Comparison of ENCODE assay signal across 11 cellular contexts in the genomic region with DNA sequence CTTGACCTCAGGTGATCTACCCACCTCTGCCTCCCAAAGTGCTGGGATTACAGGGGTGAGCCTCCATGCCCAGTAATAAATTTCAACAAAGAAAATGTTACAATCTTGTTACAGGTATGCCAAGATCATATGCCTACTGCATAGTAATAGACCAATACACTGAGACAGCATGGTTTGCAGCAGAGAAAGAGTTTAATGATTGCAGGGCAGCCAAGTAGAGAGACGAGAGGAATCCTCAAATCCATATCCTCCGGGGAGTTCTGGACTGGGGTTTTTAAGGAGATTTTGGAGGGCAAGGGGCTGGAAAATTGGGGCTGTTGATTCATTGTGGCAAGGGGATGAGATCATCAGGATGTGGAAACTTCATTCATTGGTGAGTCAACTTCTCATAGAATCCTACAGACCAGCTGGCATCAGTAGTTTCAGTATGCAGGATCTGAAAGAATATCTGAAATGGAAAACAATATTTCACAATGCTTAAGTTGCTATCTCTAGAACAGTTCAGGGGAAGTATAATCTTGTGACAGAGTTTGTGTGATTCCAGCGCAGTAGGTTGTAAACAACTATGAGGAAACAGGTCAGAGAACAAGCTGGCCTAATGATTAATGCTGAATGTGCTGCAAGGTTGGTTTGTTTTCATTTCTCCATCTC. TPM values are rescaled to one million over a fixed set of nuclear protein-coding genes. Genes with fewer than 3 reads are reported as not detected.
DNase-seq lines count a peak whose midpoint lies in the region; ATAC-seq, FAIRE-seq and TF ChIP-seq lines count a peak whose summit lies in the region.
"Had no signal": no experiment of that assay in that cellular context is flagged by ENCODE, and none has a peak within 500 bp of the region (broad histone marks: within the 10 kb centered on the region; RNA-seq: fewer than 3 reads in every experiment).

No MANE protein-coding gene starts in this region.

- no peak overlapping the region for H3K4me3 Mint-ChIP-seq in neural progenitor cell
- H3K4me3 Mint-ChIP-seq: activated T-cell treated with anti-CD3 and anti-CD28 coated beads, Interleukin-2, amount 50 U/mL, for 4 hours had no signal

- H3K4me3 ChIP-seq in brain microvascular endothelial cell (ENCODE audit: low read depth, low read length) (no peak overlapping the region), HepG2 (replicated peaks in 1 of 3; ENCODE audit: insufficient read depth in 1 of 3, low read depth in 2 of 3, low read length in 3 of 3) (no peak overlapping the region), neural progenitor cell (no peak overlapping the region)

- no TSS peak for BruUV-seq in HepG2 (replicated peaks; lab: Mats Ljungman, UMichigan)

- no peak overlapping the region for H3K9ac ChIP-seq in HepG2 (ENCODE audit: insufficient read depth, low read depth, low read length)
- H3K9ac ChIP-seq in neural progenitor cell = no peak overlapping the region

- H3K36me3 Mint-ChIP-seq in neural progenitor cell = no peaks in the 10 kb centered on the region

- H3K27me3 ChIP-seq in brain microvascular endothelial cell (replicated peaks) (no peaks in the 10 kb centered on the region), HepG2 (ENCODE audit: control insufficient read depth in 1 of 2, insufficient read depth in 2 of 2, low read length in 2 of 2) (peaks cover 0 to 4% of the 10 kb centered on the region in 2 experiments; a peak in 1 of 5 replicates), neural progenitor cell (no peaks in the 10 kb centered on the region)

- no peak overlapping the region for H2AFZ ChIP-seq in HepG2 (ENCODE audit: low read length)
- no peak overlapping the region for H2AFZ ChIP-seq in neural progenitor cell (replicated peaks)

- TF ChIP-seq RAD21 in HepG2 (CRISPR knock-in tag; IDR thresholded peaks at IDR 0.05) = no peak

- intact Hi-C loops in HepG2 (cut with micrococcal nuclease; ENCODE audit: unreplicated experiment) = no loop called here

- peak; percentile 22 for DNase-seq in AG08395 (ENCODE audit: low spot score)
- peak; percentile 90 for DNase-seq in M059J (ENCODE audit: low read depth)
- DNase-seq in brain microvascular endothelial cell = peak; percentile 62
- DNase-seq in HepG2 (ENCODE audit: low spot score) = peak; percentile 12
- no peak for DNase-seq in neural progenitor cell (ENCODE audit: low spot score)
- DNase-seq: activated T-cell treated with anti-CD3 and anti-CD28 coated beads, Interleukin-2, amount 50 U/mL, for 4 hours; C1 segment of cervical spinal cord; NCI-H748 treated with DMSO at 0.1 percent for 48 hours had no signal

- no peaks in the 10 kb centered on the region for H3F3A ChIP-seq in neural progenitor cell (ENCODE audit: low read depth)

- H4K20me1 ChIP-seq in HepG2 (ENCODE audit: insufficient read depth, low read length) (no peaks in the 10 kb centered on the region), neural progenitor cell (ENCODE audit: low read depth) (no peaks in the 10 kb centered on the region)

- POLR2A ChIA-PET in HepG2 (lab: Yijun Ruan, JAX) = no interaction called here

- H3K27ac Mint-ChIP-seq in neural progenitor cell = no peak overlapping the region

- H3K4me1 Mint-ChIP-seq in neural progenitor cell = no peaks in the 10 kb centered on the region

- H3K36me3 ChIP-seq in brain microvascular endothelial cell (replicated peaks) (no peaks in the 10 kb centered on the region), HepG2 (replicated peaks in 1 of 2; ENCODE audit: control insufficient read depth in 1 of 2, insufficient read depth in 2 of 2, low read length in 2 of 2) (no peaks in the 10 kb centered on the region), neural progenitor cell (no peaks in the 10 kb centered on the region)

- in situ Hi-C loops in brain microvascular endothelial cell (cut with HindIII; ENCODE audit: low pct_ligation_motif_present, low sequenced_read_pairs) = no loop called here
- in situ Hi-C loops in HepG2 (cut with HindIII; ENCODE audit: extremely low pct_ligation_motif_present, low pct_unique_long_range_greater_than_20kb) = no loop called here

- TF ChIP-seq POLR2A in HepG2 (IDR thresholded peaks at IDR 0.05; ENCODE audit: insufficient read depth in 1 of 2, low read depth in 2 of 2, low read length in 2 of 2) = no peak

- no peaks in the 10 kb centered on the region for H3K4me1 ChIP-seq in HepG2 (ENCODE audit: insufficient read depth, low read length)
- no peaks in the 10 kb centered on the region for H3K4me1 ChIP-seq in neural progenitor cell

- no peak for TF ChIP-seq EP300 in HepG2 (IDR thresholded peaks at IDR 0.05; ENCODE audit: low read depth in 2 of 2, low read length in 2 of 2)
- TF ChIP-seq EP300 in HepG2 (CRISPR knock-in tag; IDR thresholded peaks at IDR 0.05; ENCODE audit: borderline replicate concordance) = no peak

- 21% methylated on average over 3 of the region's 3 CpGs for WGBS in HepG2 (ENCODE audit: low lambda C conversion rate)

- TF ChIP-seq CTCF in brain microvascular endothelial cell (IDR thresholded peaks at IDR 0.05; ENCODE audit: low read depth, low read length, missing control alignments) = no peak
- no peak for TF ChIP-seq CTCF in HepG2 (CRISPR knock-in tag; IDR thresholded peaks at IDR 0.05)
- TF ChIP-seq CTCF in neural progenitor cell (IDR thresholded peaks at IDR 0.05) = no peak

- peak overlapping the region; percentile 33 for H3K27ac ChIP-seq in brain microvascular endothelial cell
- no peak overlapping the region for H3K27ac ChIP-seq in HepG2 (ENCODE audit: extremely low read length, insufficient read depth, low read length)
- no peak overlapping the region for H3K27ac ChIP-seq in neural progenitor cell

- H3K4me2 ChIP-seq in HepG2 (ENCODE audit: low read depth, low read length) (no peak overlapping the region), neural progenitor cell (no peak overlapping the region)

- H3K27me3 Mint-ChIP-seq in neural progenitor cell (ENCODE audit: insufficient read depth, low read depth) = peaks cover 3% of the 10 kb centered on the region

- peaks cover 12% of the 10 kb centered on the region for H3K9me3 ChIP-seq in HepG2 (ENCODE audit: low read length)
- H3K9me3 ChIP-seq in neural progenitor cell (ENCODE audit: low read depth) = no peaks in the 10 kb centered on the region

- CTCF ChIA-PET in HepG2 (lab: Yijun Ruan, JAX; ENCODE audit: low intra/inter-chr PET ratio, low total read pairs) = no interaction called here

- peaks cover 15% of the 10 kb centered on the region for H3K9me3 Mint-ChIP-seq in neural progenitor cell

- no peak for FAIRE-seq in HepG2 (lab: Jason Lieb, UNC)

- no peak; the same call in 2 of the 3 replicates for ATAC-seq in HepG2
- no peak for ATAC-seq in GM19455 (IDR thresholded peaks at IDR 0.05; ENCODE audit: unreplicated experiment)
- no peak for ATAC-seq in GM18867 (IDR thresholded peaks at IDR 0.05; ENCODE audit: unreplicated experiment)
- no peak for ATAC-seq in HG03432 (IDR thresholded peaks at IDR 0.05; ENCODE audit: unreplicated experiment)
- ATAC-seq: activated T-cell treated with anti-CD3 and anti-CD28 coated beads, Interleukin-2, amount 50 U/mL, for 4 hours had no signal

- no peaks in the 10 kb centered on the region for H3K79me2 ChIP-seq in HepG2 (ENCODE audit: insufficient read depth, low read length)
- no peaks in the 10 kb centered on the region for H3K79me2 ChIP-seq in neural progenitor cell (ENCODE audit: low read depth)

TF ChIP-seq in HepG2, 621 proteins besides CTCF, POLR2A, EP300 and RAD21 (continues in another document):
- TF ChIP-seq, protein P1, sequence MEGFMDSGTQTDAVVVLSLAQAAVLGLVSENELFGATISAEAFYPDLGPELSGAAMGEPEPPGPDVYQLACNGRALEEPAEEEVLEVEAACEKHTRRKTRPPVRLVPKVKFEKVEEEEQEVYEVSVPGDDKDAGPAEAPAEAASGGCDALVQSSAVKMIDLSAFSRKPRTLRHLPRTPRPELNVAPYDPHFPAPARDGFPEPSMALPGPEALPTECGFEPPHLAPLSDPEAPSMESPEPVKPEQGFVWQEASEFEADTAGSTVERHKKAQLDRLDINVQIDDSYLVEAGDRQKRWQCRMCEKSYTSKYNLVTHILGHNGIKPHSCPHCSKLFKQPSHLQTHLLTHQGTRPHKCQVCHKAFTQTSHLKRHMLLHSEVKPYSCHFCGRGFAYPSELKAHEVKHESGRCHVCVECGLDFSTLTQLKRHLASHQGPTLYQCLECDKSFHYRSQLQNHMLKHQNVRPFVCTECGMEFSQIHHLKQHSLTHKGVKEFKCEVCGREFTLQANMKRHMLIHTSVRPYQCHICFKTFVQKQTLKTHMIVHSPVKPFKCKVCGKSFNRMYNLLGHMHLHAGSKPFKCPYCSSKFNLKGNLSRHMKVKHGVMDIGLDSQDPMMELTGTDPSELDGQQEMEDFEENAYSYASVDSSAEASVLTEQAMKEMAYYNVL (CRISPR knock-in tag; IDR thresholded peaks at IDR 0.05; ENCODE audit: borderline replicate concordance) = no peak
- no peak for TF ChIP-seq FOXP1 (IDR thresholded peaks at IDR 0.05)
- 0 out of 2 replicates have a peak, but pooled peaks have one; percentile 36 for TF ChIP-seq FOXP1 (CRISPR knock-in tag; IDR thresholded peaks at IDR 0.05)
- peak; percentile 15; the same call in 1 of the 2 replicates for TF ChIP-seq FOXA3 (CRISPR knock-in tag; IDR thresholded peaks at IDR 0.05)

RNA-seq across cellular contexts. Expression of a gene that starts 14.8 kb away (rescaled TPM):
- total RNA-seq in M059J (2014; rRNA removed; shearing (Covaris generic)) = 15.4 and 21.3 TPM in 2 replicates
- total RNA-seq in HepG2 (2016; rRNA removed; fragmentation: Illumina TruSeq; extraction: Trizol) (19.4 and 21.3 TPM in 2 replicates), neural progenitor cell (ENCODE audit: low replicate concordance) (17.7 and 28.5 TPM in 2 replicates)
- 8.5 and 9.6 TPM in 2 replicates for total RNA-seq in HepG2 (2016; cell fraction: cytosol; rRNA removed; fragmentation: Illumina TruSeq; extraction: Trizol; ENCODE audit: low read depth)
- 18.9 and 21.1 TPM in 2 replicates for total RNA-seq in HepG2 (2016; cell fraction: insoluble cytoplasmic fraction; rRNA removed; fragmentation: Illumina TruSeq; extraction: Trizol)
- 5.5 and 6.8 TPM in 2 replicates for total RNA-seq in HepG2 (2016; cell fraction: membrane; rRNA removed; fragmentation: Illumina TruSeq; extraction: Trizol)
- 33.9 and 41.9 TPM in 2 replicates for total RNA-seq in HepG2 (2016; cell fraction: nucleus; rRNA removed; fragmentation: Illumina TruSeq; extraction: Trizol)
- polyA plus RNA-seq in HepG2 (2011; rRNA removed) = 10.4 and 12.0 TPM in 2 replicates
- polyA plus RNA-seq in HepG2 (2011; cell fraction: cytosol; rRNA removed) = 5.1 and 6.7 TPM in 2 replicates
- 12.3 and 18.3 TPM in 2 replicates for polyA plus RNA-seq in HepG2 (2011; cell fraction: nucleus; rRNA removed)
- polyA plus RNA-seq in HepG2 (2012) = 11.4 and 12.9 TPM in 2 replicates
- 1.2 TPM in 2 replicates for polyA plus RNA-seq in HepG2 (2016; cell fraction: cytosol; fragmentation: Illumina TruSeq; extraction: Trizol; ENCODE audit: low read depth)
- 12.1 and 13.2 TPM in 2 replicates for polyA plus RNA-seq in HepG2 (2016; cell fraction: insoluble cytoplasmic fraction; fragmentation: Illumina TruSeq; extraction: Trizol; ENCODE audit: low read depth)
- polyA plus RNA-seq in HepG2 (2016; cell fraction: membrane; fragmentation: Illumina TruSeq; extraction: Trizol; ENCODE audit: low read depth) = 2.0 and 3.0 TPM in 2 replicates
- 21.4 and 24.7 TPM in 2 replicates for polyA plus RNA-seq in HepG2 (2016; cell fraction: nucleus; fragmentation: Illumina TruSeq; extraction: Trizol; ENCODE audit: insufficient read depth, low read depth)
- 6.9 and 11.9 TPM in 2 replicates for polyA minus RNA-seq in HepG2 (2011; rRNA and poly(A)+ RNA removed; ENCODE audit: low replicate concordance)
- polyA minus RNA-seq in HepG2 (2011; cell fraction: cytosol; rRNA and poly(A)+ RNA removed) = 9.5 and 12.2 TPM in 2 replicates
- polyA minus RNA-seq in HepG2 (2011; cell fraction: nucleus; rRNA and poly(A)+ RNA removed) = 130 and 161 TPM in 2 replicates
